Comparison of ENCODE assay signal across 29 cellular contexts in genomic region chr4:87196146-87196545, GRCh38. TPM values are rescaled to one million over a fixed set of nuclear protein-coding genes. Genes with fewer than 3 reads are reported as not detected.
DNase-seq lines count a peak whose midpoint lies in the region; ATAC-seq, FAIRE-seq and TF ChIP-seq lines count a peak whose summit lies in the region.
"Had no signal": no experiment of that assay in that cellular context is flagged by ENCODE, and none has a peak within 500 bp of the region (broad histone marks: within the 10 kb centered on the region; RNA-seq: fewer than 3 reads in every experiment).

No MANE protein-coding gene starts in this region.

- H3K27ac ChIP-seq in SK-N-SH (ENCODE audit: low read depth in 2 of 2, low read length in 1 of 2): 0 out of 4 replicates have a peak overlapping the region, but pooled peaks of 1 of the 2 experiments have one; percentile 7
- H3K27ac ChIP-seq: 22Rv1; A549; BLaER1; BLaER1 treated with 17β-estradiol and CSF1 and Interleukin-3, amounts not matched to agents 10 nM and 100 nM; C4-2B had no signal

- H3K9me2 ChIP-seq in SK-N-SH: no peaks in the 10 kb centered on the region

- no peak for TF ChIP-seq RAD21 in SK-N-SH (IDR thresholded peaks at IDR 0.05; ENCODE audit: low read length)

- 85% methylated on average over 2 of the region's 2 CpGs for WGBS in SK-N-SH (ENCODE audit: low lambda C conversion rate)

- no peaks in the 10 kb centered on the region for H4K20me1 ChIP-seq in SK-N-SH (ENCODE audit: insufficient read depth)

- H3K27me3 ChIP-seq in SK-N-SH (ENCODE audit: insufficient read depth): no peaks in the 10 kb centered on the region
- H3K27me3 ChIP-seq: BE2C; BLaER1; BLaER1 treated with 17β-estradiol and CSF1 and Interleukin-3, amounts not matched to agents 10 nM and 100 nM had no signal

- CTCF ChIA-PET in SK-N-SH (lab: Yijun Ruan, JAX): interaction anchor here (1.6 kb wide), 1 partner anchor 11 kb away, joined by 4 read pairs; no protein-coding TSS in a partner anchor

- DNase-seq in SK-N-SH (peak; percentile 10), D721Med (ENCODE audit: insufficient read length, low spot score) (no peak), T-helper 2 cell (no peak)
- DNase-seq: 8988T; ACHN; AML-193; BE2C; C1 segment of cervical spinal cord; Caco-2; Calu3; CD4-positive, alpha-beta memory T cell; CD4-positive, alpha-beta T cell; CD4-positive, CD25-positive, alpha-beta regulatory T cell; CD8-positive, alpha-beta memory T cell; CD8-positive, alpha-beta T cell; COR-L47; DMS 273 treated with DMSO at 0.1 percent for 48 hours; DMS153; DMS53; DMS79; DMS79 treated with DMSO at 0.1 percent for 48 hours; DND-41; EL had no signal

- TF ChIP-seq CTCF in SK-N-SH (IDR thresholded peaks at IDR 0.05) (no peak), D721Med (IDR thresholded peaks at IDR 0.05; ENCODE audit: insufficient read depth, missing control alignments) (no peak)

- H3K79me2 ChIP-seq in SK-N-SH (ENCODE audit: insufficient read depth): peaks cover 8% of the 10 kb centered on the region; the same call in 1 of the 2 replicates

- no peak for ATAC-seq in SK-N-SH treated with all-trans-retinoic acid at 6 μM for 48 hours
- ATAC-seq: A549; CD8-positive, alpha-beta T cell had no signal

- no peaks in the 10 kb centered on the region for H3K36me3 ChIP-seq in SK-N-SH (replicated peaks in 1 of 2; ENCODE audit: control insufficient read depth in 1 of 2, insufficient read depth in 2 of 2, low read length in 1 of 2)
- H3K36me3 ChIP-seq: BE2C had no signal

- no peak overlapping the region for H3K9ac ChIP-seq in SK-N-SH
- H3K9ac ChIP-seq: BLaER1; BLaER1 treated with 17β-estradiol and CSF1 and Interleukin-3, amounts not matched to agents 10 nM and 100 nM had no signal

- H3K9me3 ChIP-seq in SK-N-SH: no peaks in the 10 kb centered on the region
- H3K9me3 ChIP-seq: A549, BE2C, Caco-2 had no signal

- peaks cover 3% of the 10 kb centered on the region for H3F3A ChIP-seq in SK-N-SH (replicated peaks; ENCODE audit: insufficient read depth)

- no peak overlapping the region for H3K4me3 ChIP-seq in SK-N-SH (ENCODE audit: low read depth in 2 of 2, low read length in 1 of 2)
- H3K4me3 ChIP-seq: A549; BLaER1; BLaER1 treated with 17β-estradiol and CSF1 and Interleukin-3, amounts not matched to agents 10 nM and 100 nM had no signal

- peaks cover 0 to 6% of the 10 kb centered on the region in 2 experiments; a peak in 2 of 4 replicates for H3K4me1 ChIP-seq in SK-N-SH (ENCODE audit: control insufficient read depth in 1 of 2, insufficient read depth in 2 of 2, low read depth in 1 of 2, low read length in 1 of 2)
- H3K4me1 ChIP-seq: A549; BLaER1; BLaER1 treated with 17β-estradiol and CSF1 and Interleukin-3, amounts not matched to agents 10 nM and 100 nM; Caco-2 had no signal

- peak; percentile 16 for FAIRE-seq in D721Med (lab: Jason Lieb, UNC)
- FAIRE-seq: A549 had no signal

- POLR2A ChIA-PET in SK-N-SH (lab: Yijun Ruan, JAX): no interaction called here

- H3K4me2 ChIP-seq in SK-N-SH: no peak overlapping the region
- H3K4me2 ChIP-seq: A549; BLaER1; BLaER1 treated with 17β-estradiol and CSF1 and Interleukin-3, amounts not matched to agents 10 nM and 100 nM had no signal

- TF ChIP-seq EP300 in SK-N-SH (IDR thresholded peaks at IDR 0.05; ENCODE audit: borderline replicate concordance in 1 of 2, low read depth in 1 of 2, low read length in 1 of 2): peak in 1 of 2 experiments; percentile 67; a peak in 1 of 4 replicates

- no peak overlapping the region for H2AFZ ChIP-seq in SK-N-SH (ENCODE audit: low read depth)

TF ChIP-seq in SK-N-SH, 30 proteins besides CTCF, POLR2A, EP300 and RAD21:
- TF ChIP-seq RCOR1 (IDR thresholded peaks at IDR 0.05; ENCODE audit: low read length): peak; percentile 60; the same call in 1 of the 2 replicates
- TF ChIP-seq CHD2 (IDR thresholded peaks at IDR 0.05; ENCODE audit: low read length, partially characterized antibody): peak; percentile 18
- peak; percentile 53; the same call in 1 of the 2 replicates for TF ChIP-seq GATA2 (CRISPR knock-in tag; IDR thresholded peaks at IDR 0.05)
- no peak for TF ChIP-seq MEF2A (IDR thresholded peaks at IDR 0.05; ENCODE audit: borderline replicate concordance, low read depth)

TF ChIP-seq in SK-N-SH treated with all-trans-retinoic acid at 6 μM for 48 hours, 23 proteins besides CTCF, POLR2A, EP300 and RAD21:
- TF ChIP-seq CREB5 (CRISPR knock-in tag; IDR thresholded peaks at IDR 0.05; ENCODE audit: low read depth): no peak
- TF ChIP-seq PATZ1 (CRISPR knock-in tag; IDR thresholded peaks at IDR 0.05; ENCODE audit: borderline replicate concordance): no peak
- TF ChIP-seq ZFP30 (CRISPR knock-in tag; IDR thresholded peaks at IDR 0.05): no peak
- no peak for TF ChIP-seq TOX (CRISPR knock-in tag; IDR thresholded peaks at IDR 0.05; ENCODE audit: borderline replicate concordance)
- no peak for TF ChIP-seq ZNF8 (CRISPR knock-in tag; IDR thresholded peaks at IDR 0.05)
- TF ChIP-seq CSRNP3 (CRISPR knock-in tag; IDR thresholded peaks at IDR 0.05): no peak
- no peak for TF ChIP-seq CSDC2 (CRISPR knock-in tag; IDR thresholded peaks at IDR 0.05)
- TF ChIP-seq SNAI2 (CRISPR knock-in tag; IDR thresholded peaks at IDR 0.05): no peak
- no peak for TF ChIP-seq ESRRG (CRISPR knock-in tag; IDR thresholded peaks at IDR 0.05)
- no peak for TF ChIP-seq ZC3H10 (CRISPR knock-in tag; IDR thresholded peaks at IDR 0.05)
- TF ChIP-seq ISL1 (CRISPR knock-in tag; IDR thresholded peaks at IDR 0.05): no peak
- TF ChIP-seq ZFP3 (CRISPR knock-in tag; IDR thresholded peaks at IDR 0.05): no peak
- TF ChIP-seq TCF4 (CRISPR knock-in tag; IDR thresholded peaks at IDR 0.05; ENCODE audit: borderline replicate concordance): no peak; the same call in 1 of the 2 replicates
- TF ChIP-seq RARB (CRISPR knock-in tag; IDR thresholded peaks at IDR 0.05): no peak
- no peak for TF ChIP-seq PPARA (CRISPR knock-in tag; IDR thresholded peaks at IDR 0.05; ENCODE audit: borderline replicate concordance)
- TF ChIP-seq POU6F1 (CRISPR knock-in tag; IDR thresholded peaks at IDR 0.05; ENCODE audit: borderline replicate concordance, low read depth): no peak

RNA-seq across cellular contexts. Expression of gene KLHL8, which starts 24.3 kb away (rescaled TPM):
- polyA plus RNA-seq in SK-N-SH (2012; rRNA removed): 2.4 and 2.8 TPM in 2 replicates
- polyA plus RNA-seq in SK-N-SH (2012; cell fraction: cytosol; rRNA removed): 4.8 and 7.0 TPM in 2 replicates
- polyA plus RNA-seq in SK-N-SH (2012; cell fraction: nucleus; rRNA removed): 0.95 and 1.3 TPM in 2 replicates
